ENCODE assay signal across 25 cellular contexts in the genomic region with DNA sequence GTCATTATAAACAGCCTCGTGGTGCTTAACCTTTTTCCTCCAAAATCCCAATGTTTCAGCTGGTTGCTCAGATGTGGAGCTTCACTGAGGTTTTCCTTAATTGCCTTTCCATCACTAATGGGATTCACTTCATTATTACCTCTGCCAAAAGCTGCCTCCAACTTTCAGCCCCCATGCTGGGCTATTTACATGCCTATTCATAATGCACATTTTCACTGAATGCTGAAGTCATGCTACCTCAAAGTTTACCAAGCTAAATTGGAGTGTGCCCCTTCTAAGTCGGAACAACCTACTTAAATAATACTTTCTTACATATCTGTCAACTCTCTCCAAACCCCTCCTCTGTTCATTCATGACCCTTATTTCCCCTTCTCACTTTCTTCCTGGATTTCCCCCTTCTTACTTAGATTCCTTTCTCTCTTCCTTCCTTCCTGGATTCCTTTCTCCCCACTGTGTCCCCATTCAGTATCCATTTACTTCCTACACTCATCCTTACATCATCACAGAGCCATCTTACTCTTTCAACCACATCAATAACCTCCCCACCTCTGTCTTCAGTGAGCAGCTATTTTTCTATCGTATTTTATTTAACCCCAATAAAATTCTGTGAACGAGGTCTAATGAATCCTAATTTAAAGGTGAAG.
"Had no signal": no experiment of that assay in that cellular context is flagged by ENCODE, and none has a peak within 500 bp of the region (broad histone marks: within the 10 kb centered on the region; RNA-seq: fewer than 3 reads in every experiment).

No MANE protein-coding gene starts in this region.

- H3K9me3 Mint-ChIP-seq: activated CD4-positive, alpha-beta T cell treated with anti-CD3 and anti-CD28 coated beads, Interleukin-2, amount 10 ng/mL, durations not matched to agents 7 days and 5 days; mesothelial cell of epicardium had no signal

- H3K36me3 Mint-ChIP-seq: activated CD8-positive, alpha-beta memory T cell treated with anti-CD3 and anti-CD28 coated beads, Interleukin-2, amount 10 ng/mL, durations not matched to agents 7 days and 5 days; mesothelial cell of epicardium; naive thymus-derived CD8-positive, alpha-beta T cell; stimulated activated memory B cell treated with anti-CD40 and anti-IgM and Interleukin-4, amounts not matched to agents 10 μg/mL and 1 μg/mL and 100 μg/mL, for 72 hours had no signal

- H3K27ac Mint-ChIP-seq: activated CD4-positive, alpha-beta T cell treated with anti-CD3 and anti-CD28 coated beads, Interleukin-2, amount 10 ng/mL, durations not matched to agents 7 days and 5 days; activated CD8-positive, alpha-beta memory T cell treated with anti-CD3 and anti-CD28 coated beads, Interleukin-2, amount 10 ng/mL, durations not matched to agents 7 days and 5 days; activated CD8-positive, alpha-beta T cell treated with anti-CD3 and anti-CD28 coated beads for 36 hours; mesothelial cell of epicardium; naive thymus-derived CD8-positive, alpha-beta T cell; progenitor cell of endocrine pancreas; stimulated activated memory B cell treated with anti-CD40 and anti-IgM and Interleukin-4, amounts not matched to agents 10 μg/mL and 1 μg/mL and 100 μg/mL, for 72 hours had no signal

- H3K4me3 ChIP-seq: ascending aorta, coronary artery, esophagus squamous epithelium, gastrocnemius medialis, lung, sigmoid colon, smooth muscle cell, stomach, transverse colon, uterus had no signal

- H3K27me3 ChIP-seq: ascending aorta, esophagus squamous epithelium, gastrocnemius medialis, sigmoid colon, stomach, transverse colon, uterus had no signal

- H3K27ac ChIP-seq: ascending aorta, coronary artery, esophagus squamous epithelium, gastrocnemius medialis, sigmoid colon, stomach, transverse colon, uterus had no signal

- H3K4me2 ChIP-seq: smooth muscle cell had no signal

- FAIRE-seq: kidney had no signal

- H3K4me1 ChIP-seq: ascending aorta, gastrocnemius medialis, sigmoid colon, stomach, transverse colon, uterus had no signal

- H3K9me3 ChIP-seq: ascending aorta, esophagus squamous epithelium, gastrocnemius medialis, sigmoid colon, stomach, transverse colon, uterus had no signal

- DNase-seq: activated CD4-positive, alpha-beta T cell treated with anti-CD3 and anti-CD28 coated beads, Interleukin-2, amount 10 ng/mL, durations not matched to agents 7 days and 5 days; activated CD8-positive, alpha-beta memory T cell treated with anti-CD3 and anti-CD28 coated beads, Interleukin-2, amount 10 ng/mL, durations not matched to agents 7 days and 5 days; activated CD8-positive, alpha-beta T cell treated with anti-CD3 and anti-CD28 coated beads for 36 hours; activated effector memory CD4-positive, alpha-beta T cell treated with anti-CD3 and anti-CD28 coated beads, Interleukin-2, amount 50 U/mL, for 16 hours; activated naive CD4-positive, alpha-beta T cell treated with anti-CD3 and anti-CD28 coated beads, Interleukin-2, amount 50 U/mL, for 16 hours; activated T-cell treated with anti-CD3 and anti-CD28 coated beads for 4 hours; cerebellar nuclear complex; esophagus squamous epithelium; gastrocnemius medialis; hippocampal formation; kidney; naive thymus-derived CD8-positive, alpha-beta T cell; retina; sigmoid colon; stimulated activated CD4-positive, alpha-beta T cell treated with anti-CD3 and anti-CD28 coated beads, Interleukin-15, amount 100 ng/mL, for 24 hours; stomach; transverse colon; uterus had no signal

- H3K36me3 ChIP-seq: ascending aorta, esophagus squamous epithelium, gastrocnemius medialis, sigmoid colon, stomach, transverse colon, uterus had no signal

- H3K27me3 Mint-ChIP-seq: activated CD4-positive, alpha-beta T cell treated with anti-CD3 and anti-CD28 coated beads, Interleukin-2, amount 10 ng/mL, durations not matched to agents 7 days and 5 days; activated CD8-positive, alpha-beta memory T cell treated with anti-CD3 and anti-CD28 coated beads, Interleukin-2, amount 10 ng/mL, durations not matched to agents 7 days and 5 days; activated CD8-positive, alpha-beta T cell treated with anti-CD3 and anti-CD28 coated beads for 36 hours; naive thymus-derived CD8-positive, alpha-beta T cell; stimulated activated memory B cell treated with anti-CD40 and anti-IgM and Interleukin-4, amounts not matched to agents 10 μg/mL and 1 μg/mL and 100 μg/mL, for 72 hours had no signal

- H3K4me3 Mint-ChIP-seq: activated CD4-positive, alpha-beta T cell treated with anti-CD3 and anti-CD28 coated beads, Interleukin-2, amount 10 ng/mL, durations not matched to agents 7 days and 5 days; activated CD8-positive, alpha-beta memory T cell treated with anti-CD3 and anti-CD28 coated beads, Interleukin-2, amount 10 ng/mL, durations not matched to agents 7 days and 5 days; activated CD8-positive, alpha-beta T cell treated with anti-CD3 and anti-CD28 coated beads for 36 hours; mesothelial cell of epicardium; naive thymus-derived CD8-positive, alpha-beta T cell; stimulated activated memory B cell treated with anti-CD40 and anti-IgM and Interleukin-4, amounts not matched to agents 10 μg/mL and 1 μg/mL and 100 μg/mL, for 72 hours had no signal

- H3K4me1 Mint-ChIP-seq: activated CD4-positive, alpha-beta T cell treated with anti-CD3 and anti-CD28 coated beads, Interleukin-2, amount 10 ng/mL, durations not matched to agents 7 days and 5 days; activated CD8-positive, alpha-beta memory T cell treated with anti-CD3 and anti-CD28 coated beads, Interleukin-2, amount 10 ng/mL, durations not matched to agents 7 days and 5 days; naive thymus-derived CD8-positive, alpha-beta T cell; stimulated activated memory B cell treated with anti-CD40 and anti-IgM and Interleukin-4, amounts not matched to agents 10 μg/mL and 1 μg/mL and 100 μg/mL, for 72 hours had no signal
